29 cellular contexts compared by ENCODE assay signal in genomic region chr3:162014284-162014683, GRCh38.
DNase-seq lines count a peak whose midpoint lies in the region; ATAC-seq, FAIRE-seq and TF ChIP-seq lines count a peak whose summit lies in the region.
"Had no signal": no experiment of that assay in that cellular context is flagged by ENCODE, and none has a peak within 500 bp of the region (broad histone marks: within the 10 kb centered on the region; RNA-seq: fewer than 3 reads in every experiment).

No MANE protein-coding gene starts in this region.

- no peak for FAIRE-seq in A549 (lab: Jason Lieb, UNC)
- FAIRE-seq: A204.1, GM12878, GM12892, GM18507, GM19239 had no signal

- H3K4me1 ChIP-seq in A549 (no peaks in the 10 kb centered on the region), A673 (ENCODE audit: insufficient read depth, low read length, poor library complexity, severe bottlenecking) (peaks cover 44% of the 10 kb centered on the region), PC-3 (ENCODE audit: insufficient read depth, low read length) (peaks cover 30% of the 10 kb centered on the region)
- H3K4me1 ChIP-seq: BE2C, BLaER1 had no signal

- H3K9me2 ChIP-seq in PC-3 (replicated peaks; ENCODE audit: low read length), result no peaks in the 10 kb centered on the region

- CTCF ChIA-PET in A549 (lab: Yijun Ruan, JAX), result no interaction called here
- CTCF ChIA-PET in A673 (lab: Charles Lee), result no interaction called here
- CTCF ChIA-PET in PC-3 (lab: Charles Lee), result no interaction called here

- no peak for TF ChIP-seq CTCF in A549 (IDR thresholded peaks at IDR 0.05)
- TF ChIP-seq CTCF in A673 (conservative IDR thresholded peaks at IDR 0.05; ENCODE audit: low read depth, low read length), result no peak
- TF ChIP-seq CTCF in PC-3 (conservative IDR thresholded peaks at IDR 0.05; ENCODE audit: low read depth, low read length), result no peak

- H4K20me1 ChIP-seq in PC-3 (ENCODE audit: low read length), result no peaks in the 10 kb centered on the region
- H4K20me1 ChIP-seq: BLaER1 had no signal

- H3K79me2 ChIP-seq in PC-3 (ENCODE audit: low read length), result no peaks in the 10 kb centered on the region

- no TSS peak for BruUV-seq in A673 (replicated peaks; lab: Mats Ljungman, UMichigan)
- BruUV-seq in PC-3 (replicated peaks; lab: Mats Ljungman, UMichigan), result no TSS peak

- H2AFZ ChIP-seq in PC-3 (ENCODE audit: low read length), result peak overlapping the region; percentile 19; the same call in 1 of the 2 replicates

- TF ChIP-seq RAD21 in A549 (conservative IDR thresholded peaks at IDR 0.05 in 1 of 2, IDR thresholded peaks at IDR 0.05 in 1 of 2), result no peak

- H3K9ac ChIP-seq in PC-3 (ENCODE audit: low read length), result peak overlapping the region; percentile 17; the same call in 1 of the 2 replicates
- peak overlapping the region; percentile 38 for H3K9ac ChIP-seq in SK-N-MC (ENCODE audit: insufficient read length)
- H3K9ac ChIP-seq: BLaER1 had no signal

- no peaks in the 10 kb centered on the region for H3K27me3 ChIP-seq in A673 (replicated peaks; ENCODE audit: insufficient read depth, low read depth, low read length, poor library complexity)
- no peaks in the 10 kb centered on the region for H3K27me3 ChIP-seq in PC-3 (ENCODE audit: low read length)
- H3K27me3 ChIP-seq: BE2C, BLaER1 had no signal

- no peak overlapping the region for H3K4me2 ChIP-seq in A549
- H3K4me2 ChIP-seq in PC-3 (ENCODE audit: low read length), result peak overlapping the region; percentile 3; the same call in 1 of the 2 replicates
- H3K4me2 ChIP-seq: BLaER1 had no signal

- H3F3A ChIP-seq in PC-3 (ENCODE audit: low read length, unreplicated experiment), result no peaks in the 10 kb centered on the region

- H3K9me3 ChIP-seq in A549 (no peaks in the 10 kb centered on the region), A673 (ENCODE audit: low read depth, low read length, poor library complexity, severe bottlenecking) (no peaks in the 10 kb centered on the region), PC-3 (ENCODE audit: low read length) (0 out of 2 replicates have a peak, but pooled peaks cover 1% of the 10 kb centered on the region), SK-N-MC (ENCODE audit: low read depth, low read length) (no peaks in the 10 kb centered on the region)
- H3K9me3 ChIP-seq: BE2C, BLaER1 had no signal

- no peak overlapping the region for H3K4me3 ChIP-seq in A549
- no peak overlapping the region for H3K4me3 ChIP-seq in A673 (ENCODE audit: low read depth, low read length, poor library complexity, severe bottlenecking)
- no peak overlapping the region for H3K4me3 ChIP-seq in PC-3 (ENCODE audit: low read length)
- H3K4me3 ChIP-seq in SK-N-MC, result peak overlapping the region; percentile 47
- H3K4me3 ChIP-seq: BLaER1, GM12878 had no signal

- WGBS in A549 (ENCODE audit: missing lambda C conversion rate), result 90% methylated on average over 5 of the region's 5 CpGs

- intact Hi-C loops in A673 (cut with micrococcal nuclease; ENCODE audit: unreplicated experiment), result no loop called here
- intact Hi-C loops in PC-3 (cut with micrococcal nuclease), result no loop called here

- H3K27ac ChIP-seq in A549, result no peak overlapping the region
- peak overlapping the region; percentile 50 for H3K27ac ChIP-seq in A673 (ENCODE audit: low read depth, low read length, poor library complexity, severe bottlenecking)
- peak overlapping the region; percentile 68 for H3K27ac ChIP-seq in PC-3 (ENCODE audit: low read length)
- H3K27ac ChIP-seq in SK-N-MC, result peak overlapping the region; percentile 94
- H3K27ac ChIP-seq: BLaER1 had no signal

- H3K36me3 ChIP-seq in A673 (ENCODE audit: insufficient read depth, low read length, poor library complexity, severe bottlenecking) (no peaks in the 10 kb centered on the region), PC-3 (ENCODE audit: low read depth, low read length) (no peaks in the 10 kb centered on the region), SK-N-MC (ENCODE audit: insufficient read depth, low read length) (no peaks in the 10 kb centered on the region)
- H3K36me3 ChIP-seq: BE2C, BLaER1 had no signal

- DNase-seq in A549 (ENCODE audit: low read depth in 1 of 2, low spot score in 1 of 2) (no peak), A673 (ENCODE audit: low spot score) (peak; percentile 76), PC-3 (peak; percentile 82), SK-N-MC (ENCODE audit: low read depth, low spot score) (peak; percentile 97), NCI-H2107 treated with DMSO at 0.1 percent for 48 hours (lab: John Stamatoyannopoulos, UW; ENCODE audit: unreplicated experiment) (no peak)
- DNase-seq: 8988T; ACHN; BE2C; C1 segment of cervical spinal cord; CD4-positive, alpha-beta memory T cell; CD4-positive, CD25-positive, alpha-beta regulatory T cell; CD8-positive, alpha-beta memory T cell; COR-L47; DMS 273 treated with DMSO at 0.1 percent for 48 hours; DMS153; DMS53; DMS79; DND-41; EL; GDM1 had no signal

- ATAC-seq in A549 (no peak), PC-3 (peak; percentile 72), HG03135 (IDR thresholded peaks at IDR 0.05; ENCODE audit: unreplicated experiment) (no peak), GM21717 (IDR thresholded peaks at IDR 0.05; ENCODE audit: unreplicated experiment) (no peak), GM18907 (IDR thresholded peaks at IDR 0.05; ENCODE audit: unreplicated experiment) (no peak)
- ATAC-seq: GM12878 had no signal

- POLR2A ChIA-PET in A549 (lab: Yijun Ruan, JAX), result no interaction called here
- POLR2A ChIA-PET in A673 (lab: Charles Lee; ENCODE audit: low non-redundant PET), result no interaction called here
- POLR2A ChIA-PET in PC-3 (lab: Charles Lee; ENCODE audit: unreplicated experiment), result interaction anchor here (0.7 kb wide), 1 partner anchor 558 kb away, joined by 3 read pairs; no protein-coding TSS in a partner anchor

- no peak for TF ChIP-seq POLR2A in A549 (IDR thresholded peaks at IDR 0.05; ENCODE audit: low read length)

- no peak for TF ChIP-seq EP300 in A549 (IDR thresholded peaks at IDR 0.05)

TF ChIP-seq in A549, 52 proteins besides CTCF, POLR2A, EP300 and RAD21:
- peak; percentile 2 for TF ChIP-seq MAFK (IDR thresholded peaks at IDR 0.05; ENCODE audit: partially characterized antibody)
- no peak for TF ChIP-seq ZSCAN20 (CRISPR knock-in tag; IDR thresholded peaks at IDR 0.05)

Comparison
In these comparisons a context has a peak if more than half of its experiments do, and no peak if none do; other contexts are left out.
1. DNase-seq: peak in A673 (single experiment), PC-3 (single experiment) and SK-N-MC (single experiment); none in A549 (0 of 2) and NCI-H2107 treated with DMSO at 0.1 percent for 48 hours (single experiment).
2. H3K27ac ChIP-seq: peak in A673 (single experiment), PC-3 (single experiment) and SK-N-MC (single experiment); none in A549 (0 of 2).